9 cellular contexts compared by ENCODE assay signal in genomic region chr2:136242687-136243277, GRCh38.
DNase-seq lines count a peak whose midpoint lies in the region; ATAC-seq lines count a peak whose summit lies in the region.
"Had no signal": no experiment of that assay in that cellular context is flagged by ENCODE, and none has a peak within 500 bp of the region (broad histone marks: within the 10 kb centered on the region; RNA-seq: fewer than 3 reads in every experiment).

No MANE protein-coding gene starts in this region.

- no peaks in the 10 kb centered on the region for H3K9me3 Mint-ChIP-seq in dendritic cell treated with granulocyte-macrophage colony-stimulating factor and Interleukin-4, amounts not matched to agents 40 ng/mL and 50 ng/mL, for 4 days

- no peak overlapping the region for H3K4me3 Mint-ChIP-seq in dendritic cell treated with granulocyte-macrophage colony-stimulating factor and Interleukin-4, amounts not matched to agents 40 ng/mL and 50 ng/mL, for 4 days

- intact Hi-C loops in dendritic cell treated with granulocyte-macrophage colony-stimulating factor and Interleukin-4, amounts not matched to agents 40 ng/mL and 50 ng/mL, for 4 days (cut with micrococcal nuclease): no loop called here

- no peaks in the 10 kb centered on the region for H3K36me3 Mint-ChIP-seq in dendritic cell treated with granulocyte-macrophage colony-stimulating factor and Interleukin-4, amounts not matched to agents 40 ng/mL and 50 ng/mL, for 4 days (ENCODE audit: low read depth)

- ATAC-seq in HG03378 (IDR thresholded peaks at IDR 0.05; ENCODE audit: unreplicated experiment): no peak

- DNase-seq in M059J (ENCODE audit: low read depth) (peak; percentile 46), DMS153 (lab: John Stamatoyannopoulos, UW) (no peak), NCI-H1417 treated with DMSO at 0.1 percent for 48 hours (lab: John Stamatoyannopoulos, UW) (no peak), NCI-H2081 treated with DMSO at 0.1 percent for 48 hours (lab: John Stamatoyannopoulos, UW) (no peak)
- peak; percentile 21 to 29 for DNase-seq in activated CD8-positive, alpha-beta memory T cell treated with anti-CD3 and anti-CD28 coated beads for 1 hour (ENCODE audit: extremely low read depth in 1 of 2, low read depth in 1 of 2)
- peak; percentile 50 to 70 for DNase-seq in stimulated activated CD8-positive, alpha-beta memory T cell treated with anti-CD3 and anti-CD28 coated beads, Interleukin-15, amount 100 ng/mL, for 48 hours (ENCODE audit: low read depth in 2 of 2)
- DNase-seq: KG1 had no signal

- peaks cover 86% of the 10 kb centered on the region for H3K4me1 Mint-ChIP-seq in dendritic cell treated with granulocyte-macrophage colony-stimulating factor and Interleukin-4, amounts not matched to agents 40 ng/mL and 50 ng/mL, for 4 days (ENCODE audit: low read depth)

- H3K27ac Mint-ChIP-seq in dendritic cell treated with granulocyte-macrophage colony-stimulating factor and Interleukin-4, amounts not matched to agents 40 ng/mL and 50 ng/mL, for 4 days: peak overlapping the region; percentile 79

- no peaks in the 10 kb centered on the region for H3K27me3 Mint-ChIP-seq in dendritic cell treated with granulocyte-macrophage colony-stimulating factor and Interleukin-4, amounts not matched to agents 40 ng/mL and 50 ng/mL, for 4 days

Comparison
In these comparisons a context has a peak if more than half of its experiments do, and no peak if none do; other contexts are left out.
1. DNase-seq: peak in M059J (single experiment), activated CD8-positive, alpha-beta memory T cell treated with anti-CD3 and anti-CD28 coated beads for 1 hour (2 of 2) and stimulated activated CD8-positive, alpha-beta memory T cell treated with anti-CD3 and anti-CD28 coated beads, Interleukin-15, amount 100 ng/mL, for 48 hours (2 of 2); none in DMS153 (single experiment), NCI-H1417 treated with DMSO at 0.1 percent for 48 hours (single experiment) and NCI-H2081 treated with DMSO at 0.1 percent for 48 hours (single experiment).